Comparison of ENCODE assay signal across 15 cellular contexts in the genomic region with DNA sequence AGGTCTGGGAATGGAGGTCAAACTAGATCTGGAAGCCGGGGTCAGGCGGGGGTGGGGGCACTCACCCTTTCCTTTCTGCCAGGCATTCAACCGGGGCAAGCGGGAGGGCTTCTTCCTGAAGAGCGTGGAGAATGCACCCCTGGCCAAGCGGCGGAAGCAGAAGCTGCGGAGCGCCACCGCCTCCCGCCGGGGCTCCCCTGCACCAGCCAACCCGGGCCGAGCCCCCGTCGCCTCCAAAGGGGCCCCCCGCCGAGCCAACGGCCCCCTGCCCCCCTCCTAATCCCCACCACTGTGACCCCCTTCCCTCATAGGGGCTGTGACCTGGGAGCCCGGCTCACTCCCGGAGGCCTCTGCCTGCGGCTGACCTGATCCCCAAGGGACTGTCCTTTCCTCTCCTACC. TPM values are rescaled to one million over a fixed set of nuclear protein-coding genes. Genes with fewer than 3 reads are reported as not detected.
DNase-seq lines count a peak whose midpoint lies in the region; ATAC-seq and TF ChIP-seq lines count a peak whose summit lies in the region.
"Had no signal": no experiment of that assay in that cellular context is flagged by ENCODE, and none has a peak within 500 bp of the region (broad histone marks: within the 10 kb centered on the region; RNA-seq: fewer than 3 reads in every experiment).

No MANE protein-coding gene starts in this region.

- no peak overlapping the region for H2BK12ac ChIP-seq in neuronal stem cell (ENCODE audit: low read length)

- no peak overlapping the region for H3K18ac ChIP-seq in neuronal stem cell (ENCODE audit: low read length)

- H3K4me1 ChIP-seq in SK-N-SH (ENCODE audit: control insufficient read depth in 1 of 2, insufficient read depth in 2 of 2, low read depth in 1 of 2, low read length in 1 of 2): peaks cover 0 to 11% of the 10 kb centered on the region in 2 experiments; a peak in 1 of 4 replicates
- peaks cover 14 to 53% (median 42%) of the 10 kb centered on the region in 10 experiments for H3K4me1 ChIP-seq in BLaER1 treated with 17β-estradiol and CSF1 and Interleukin-3, amounts not matched to agents 10 nM and 100 nM
- H3K4me1 ChIP-seq in neuronal stem cell (ENCODE audit: control insufficient read depth in 2 of 2, insufficient read depth in 1 of 2, low read depth in 1 of 2, low read length in 2 of 2): no peaks in the 10 kb centered on the region
- H3K4me1 ChIP-seq in tibial nerve: no peaks in the 10 kb centered on the region

- POLR2A ChIA-PET in SK-N-SH (lab: Yijun Ruan, JAX) (interaction anchor here (1.5 kb wide), 1 partner anchor 12 kb away, joined by 5 read pairs; the partner anchor contains the start of gene RPS6KA4), WTC11 (lab: Charles Lee) (no interaction called here)

- no peaks in the 10 kb centered on the region for H4K20me1 ChIP-seq in SK-N-SH (ENCODE audit: insufficient read depth)
- peaks cover 0 to 13% (median 0%) of the 10 kb centered on the region in 11 experiments; a peak in 2 of 22 replicates for H4K20me1 ChIP-seq in BLaER1 treated with 17β-estradiol and CSF1 and Interleukin-3, amounts not matched to agents 10 nM and 100 nM

- no peaks in the 10 kb centered on the region for H3K9me3 ChIP-seq in SK-N-SH
- H3K9me3 ChIP-seq in BLaER1 treated with 17β-estradiol and CSF1 and Interleukin-3, amounts not matched to agents 10 nM and 100 nM (replicated peaks in 1 of 11): peaks cover 0 to 9% (median 5%) of the 10 kb centered on the region in 11 experiments; a peak in 7 of 22 replicates
- H3K9me3 ChIP-seq in neuronal stem cell (replicated peaks in 1 of 2; ENCODE audit: control insufficient read depth in 2 of 2, insufficient read depth in 1 of 2, low read depth in 1 of 2, low read length in 2 of 2): no peaks in the 10 kb centered on the region
- H3K9me3 ChIP-seq in tibial nerve: no peaks in the 10 kb centered on the region
- H3K9me3 ChIP-seq: Caco-2 had no signal

- H2BK15ac ChIP-seq in neuronal stem cell (ENCODE audit: low read length): no peak overlapping the region

- H3K79me2 ChIP-seq in SK-N-SH (ENCODE audit: insufficient read depth): no peaks in the 10 kb centered on the region

- H3K36me3 ChIP-seq in SK-N-SH (replicated peaks in 1 of 2; ENCODE audit: control insufficient read depth in 1 of 2, insufficient read depth in 2 of 2, low read length in 1 of 2) (peaks cover 3 to 24% of the 10 kb centered on the region in 2 experiments), H7 (replicated peaks; ENCODE audit: control insufficient read depth, insufficient read depth, low read length) (peaks cover 3% of the 10 kb centered on the region), neuronal stem cell (replicated peaks in 1 of 2; ENCODE audit: control insufficient read depth in 2 of 2, insufficient read depth in 2 of 2, low read length in 2 of 2) (peaks cover 8 to 35% of the 10 kb centered on the region in 2 donors), tibial nerve (peaks cover 0 to 57% (median 20%) of the 10 kb centered on the region in 3 donors)
- H3K36me3 ChIP-seq in BLaER1 treated with 17β-estradiol and CSF1 and Interleukin-3, amounts not matched to agents 10 nM and 100 nM: peaks cover 31 to 45% (median 42%) of the 10 kb centered on the region in 11 experiments

- no peak overlapping the region for H3K4ac ChIP-seq in neuronal stem cell (ENCODE audit: low read length)

- H3K27ac ChIP-seq in SK-N-SH (ENCODE audit: low read depth in 2 of 2, low read length in 1 of 2) (no peak overlapping the region), neuronal stem cell (replicated peaks; ENCODE audit: low read length) (no peak overlapping the region), tibial nerve (no peak overlapping the region)
- peak overlapping the region in 9 of 11 experiments; percentile 28 to 74 (median 60); a peak in 13 of 22 replicates for H3K27ac ChIP-seq in BLaER1 treated with 17β-estradiol and CSF1 and Interleukin-3, amounts not matched to agents 10 nM and 100 nM
- H3K27ac ChIP-seq: C4-2B, HL-60 had no signal

- TF ChIP-seq EP300 in SK-N-SH (IDR thresholded peaks at IDR 0.05; ENCODE audit: borderline replicate concordance in 1 of 2, low read depth in 1 of 2, low read length in 1 of 2): no peak
- no peak for TF ChIP-seq EP300 in tibial nerve (IDR thresholded peaks at IDR 0.05)

- no peak overlapping the region for H2AFZ ChIP-seq in SK-N-SH (ENCODE audit: low read depth)
- no peak overlapping the region for H2AFZ ChIP-seq in neuronal stem cell (ENCODE audit: low read length)

- H3K27ac Mint-ChIP-seq in WTC11: no peak overlapping the region
- H3K27ac Mint-ChIP-seq: B cell; CD4-positive, alpha-beta T cell; HFFc6 had no signal

- DNase-seq in SK-N-SH (peak; percentile 36), H7 (peak; percentile 87), WTC11 (ENCODE audit: low spot score) (no peak), neuronal stem cell (ENCODE audit: low spot score) (no peak), Ammon's horn (ENCODE audit: low spot score) (no peak), tibial nerve (ENCODE audit: low spot score in 2 of 2) (no peak)
- DNase-seq: Caco-2; CD4-positive, alpha-beta T cell; HFFc6 had no signal

- 99% methylated on average over 21 of the region's 22 CpGs for WGBS in SK-N-SH (ENCODE audit: low lambda C conversion rate)
- no CpG with 5 or more reads among the region's 22 CpGs for WGBS in neuronal stem cell (ENCODE audit: extremely low coverage in 2 of 2, insufficient read length in 2 of 2, insufficient replicate concordance in 1 of 2), 2 donors
- WGBS in tibial nerve, 2 donors: 80 to 82% methylated on average over 10 to 22 of the region's 22 CpGs

- H3K9ac ChIP-seq in SK-N-SH (no peak overlapping the region), neuronal stem cell (ENCODE audit: low read depth, low read length, poor library complexity) (no peak overlapping the region)
- peak overlapping the region in 9 of 11 experiments; percentile 21 to 66 (median 59); a peak in 15 of 22 replicates for H3K9ac ChIP-seq in BLaER1 treated with 17β-estradiol and CSF1 and Interleukin-3, amounts not matched to agents 10 nM and 100 nM

- H2BK5ac ChIP-seq in neuronal stem cell (ENCODE audit: low read length): no peak overlapping the region

- H3F3A ChIP-seq in SK-N-SH (replicated peaks; ENCODE audit: insufficient read depth): peaks cover 10% of the 10 kb centered on the region

- peaks cover 16% of the 10 kb centered on the region for H3K36me3 Mint-ChIP-seq in WTC11

- CTCF ChIA-PET in SK-N-SH (lab: Yijun Ruan, JAX) (no interaction called here), WTC11 (lab: Charles Lee) (interaction anchor here (1.6 to 12.8 kb wide), 4 partner anchors 16 to 78 kb away, joined by 5 to 140 read pairs (median 21); no protein-coding TSS in a partner anchor)

- H3K4me3 Mint-ChIP-seq in WTC11: no peak overlapping the region
- H3K4me3 Mint-ChIP-seq: B cell; CD4-positive, alpha-beta T cell; HFFc6 had no signal

- no peak for TF ChIP-seq CTCF in SK-N-SH (IDR thresholded peaks at IDR 0.05)
- TF ChIP-seq CTCF in WTC11 (IDR thresholded peaks at IDR 0.05): no peak
- TF ChIP-seq CTCF in tibial nerve (IDR thresholded peaks at IDR 0.05): no peak

- no peak overlapping the region for H3K23ac ChIP-seq in neuronal stem cell (ENCODE audit: low read depth, low read length, poor library complexity)

- no peaks in the 10 kb centered on the region for H3K9me2 ChIP-seq in SK-N-SH

- TF ChIP-seq RAD21 in SK-N-SH (IDR thresholded peaks at IDR 0.05; ENCODE audit: low read length): no peak

- no peaks in the 10 kb centered on the region for H3K27me3 Mint-ChIP-seq in WTC11 (ENCODE audit: low read depth)
- H3K27me3 Mint-ChIP-seq: B cell; CD4-positive, alpha-beta T cell had no signal

- H2AK5ac ChIP-seq in neuronal stem cell (ENCODE audit: low read depth, low read length): no peak overlapping the region

- no peaks in the 10 kb centered on the region for H3K9me3 Mint-ChIP-seq in WTC11
- H3K9me3 Mint-ChIP-seq: CD4-positive, alpha-beta T cell; HFFc6 had no signal

- no peak overlapping the region for H2BK120ac ChIP-seq in neuronal stem cell (ENCODE audit: low read depth, low read length)

- H3K79me1 ChIP-seq in neuronal stem cell (ENCODE audit: low read depth, low read length): peaks cover 1% of the 10 kb centered on the region

- H4K8ac ChIP-seq in neuronal stem cell (ENCODE audit: low read depth, low read length): no peak overlapping the region

- no peak overlapping the region for H4K91ac ChIP-seq in neuronal stem cell (ENCODE audit: low read depth, low read length, poor library complexity)

- no peaks in the 10 kb centered on the region for H3K27me3 ChIP-seq in SK-N-SH (ENCODE audit: insufficient read depth)
- H3K27me3 ChIP-seq in BLaER1 treated with 17β-estradiol and CSF1 and Interleukin-3, amounts not matched to agents 10 nM and 100 nM: no peaks in the 10 kb centered on the region
- H3K27me3 ChIP-seq in H7 (ENCODE audit: control insufficient read depth, insufficient read depth, low read length): no peaks in the 10 kb centered on the region
- H3K27me3 ChIP-seq in neuronal stem cell (ENCODE audit: control insufficient read depth in 3 of 3, insufficient read depth in 3 of 3, low read depth in 1 of 3, low read length in 3 of 3): no peaks in the 10 kb centered on the region
- no peaks in the 10 kb centered on the region for H3K27me3 ChIP-seq in tibial nerve

- peaks cover 11% of the 10 kb centered on the region for H3K4me1 Mint-ChIP-seq in WTC11

- no peak for TF ChIP-seq POLR2A in tibial nerve (IDR thresholded peaks at IDR 0.05)

- H3K4me3 ChIP-seq in SK-N-SH (ENCODE audit: low read depth in 2 of 2, low read length in 1 of 2): no peak overlapping the region
- peak overlapping the region in 6 of 10 experiments; percentile 25 to 41 (median 36); a peak in 8 of 20 replicates for H3K4me3 ChIP-seq in BLaER1 treated with 17β-estradiol and CSF1 and Interleukin-3, amounts not matched to agents 10 nM and 100 nM
- no peak overlapping the region for H3K4me3 ChIP-seq in H7 (ENCODE audit: insufficient read depth, low read depth, low read length)
- H3K4me3 ChIP-seq in neuronal stem cell (ENCODE audit: low read length in 2 of 2): no peak overlapping the region
- H3K4me3 ChIP-seq in tibial nerve: no peak overlapping the region

- H3K14ac ChIP-seq in neuronal stem cell (ENCODE audit: low read length): no peak overlapping the region

- H3K4me2 ChIP-seq in SK-N-SH (no peak overlapping the region), neuronal stem cell (ENCODE audit: insufficient read depth, low read length, poor library complexity, severe bottlenecking) (no peak overlapping the region)
- peak overlapping the region; percentile 69 to 97 (median 87) for H3K4me2 ChIP-seq in BLaER1 treated with 17β-estradiol and CSF1 and Interleukin-3, amounts not matched to agents 10 nM and 100 nM

- ATAC-seq in SK-N-SH treated with all-trans-retinoic acid at 6 μM for 48 hours (no peak), WTC11 (no peak)
- ATAC-seq: HCT116 had no signal

RNA-seq across cellular contexts. Expression of gene RPS6KA4, which starts 12.2 kb away (rescaled TPM):
- 43.4 and 44.7 TPM in 2 replicates for polyA plus RNA-seq in SK-N-SH (2012; rRNA removed)
- 15.4 and 27.8 TPM in 2 replicates for polyA plus RNA-seq in SK-N-SH (2012; cell fraction: cytosol; rRNA removed)
- polyA plus RNA-seq in SK-N-SH (2012; cell fraction: nucleus; rRNA removed): 86.8 and 120 TPM in 2 replicates
- 16.0 and 17.6 TPM in 2 replicates for total RNA-seq in H7 (2014; rRNA removed; shearing (Covaris generic))
- total RNA-seq in WTC11 (2021) (16.8 to 18.3 TPM (median 18.3 TPM) in 3 replicates), tibial nerve (10 to 100 TPM; 23.7 to 34.3 (median 26.2) TPM)
- polyA plus RNA-seq in neuronal stem cell (2013, experiment 1 of 2): 5.7 TPM
- polyA plus RNA-seq in neuronal stem cell (2013, experiment 2 of 2): 5.0 TPM

RNA-seq across cellular contexts. Expression of gene CCDC88B, which starts 31.2 kb away (rescaled TPM):
- 2.4 and 3.4 TPM in 2 replicates for polyA plus RNA-seq in SK-N-SH (2012; rRNA removed)
- 1.3 and 2.7 TPM in 2 replicates for polyA plus RNA-seq in SK-N-SH (2012; cell fraction: cytosol; rRNA removed)
- 1.5 and 4.3 TPM in 2 replicates for polyA plus RNA-seq in SK-N-SH (2012; cell fraction: nucleus; rRNA removed)
- 7.7 and 9.9 TPM in 2 replicates for total RNA-seq in H7 (2014; rRNA removed; shearing (Covaris generic))
- total RNA-seq in WTC11 (2021) (17.0 to 22.0 TPM (median 19.9 TPM) in 3 replicates), tibial nerve (10 to 100 TPM in 3 of 4 donors, 1 to 10 TPM in 1; 6.9 to 48.0 (median 14.4) TPM)
- 4.0 TPM for polyA plus RNA-seq in neuronal stem cell (2013, experiment 1 of 2)
- 4.5 TPM for polyA plus RNA-seq in neuronal stem cell (2013, experiment 2 of 2)

RNA-seq across cellular contexts. Expression of gene PRDX5, which starts 53.3 kb away (rescaled TPM):
- polyA plus RNA-seq in SK-N-SH (2012; rRNA removed): 875 and 1,000 TPM in 2 replicates
- polyA plus RNA-seq in SK-N-SH (2012; cell fraction: cytosol; rRNA removed): 911 and 944 TPM in 2 replicates
- polyA plus RNA-seq in SK-N-SH (2012; cell fraction: nucleus; rRNA removed): 283 and 326 TPM in 2 replicates
- total RNA-seq in H7 (2014; rRNA removed; shearing (Covaris generic)): 272 and 303 TPM in 2 replicates
- total RNA-seq in WTC11 (2021) (255 to 293 TPM (median 282 TPM) in 3 replicates), tibial nerve (100 to 1,000 TPM; 142 to 246 (median 204) TPM)
- 142 TPM for polyA plus RNA-seq in neuronal stem cell (2013, experiment 1 of 2)
- polyA plus RNA-seq in neuronal stem cell (2013, experiment 2 of 2): 136 TPM

RNA-seq across cellular contexts. Expression of gene TRMT112, which starts 53.8 kb away (rescaled TPM):
- polyA plus RNA-seq in SK-N-SH (2012; rRNA removed): 649 and 699 TPM in 2 replicates
- polyA plus RNA-seq in SK-N-SH (2012; cell fraction: cytosol; rRNA removed): 528 and 601 TPM in 2 replicates
- polyA plus RNA-seq in SK-N-SH (2012; cell fraction: nucleus; rRNA removed): 225 and 384 TPM in 2 replicates
- 261 and 314 TPM in 2 replicates for total RNA-seq in H7 (2014; rRNA removed; shearing (Covaris generic))
- total RNA-seq in WTC11 (2021) (285 to 321 TPM (median 314 TPM) in 3 replicates), tibial nerve (100 to 1,000 TPM; 290 to 381 (median 327) TPM)
- 529 TPM for polyA plus RNA-seq in neuronal stem cell (2013, experiment 1 of 2)
- polyA plus RNA-seq in neuronal stem cell (2013, experiment 2 of 2): 505 TPM

Comparison
In these comparisons a context has a peak if more than half of its experiments do, and no peak if none do; other contexts are left out.
1. DNase-seq: peak in SK-N-SH (single experiment) and H7 (single experiment); none in WTC11 (single experiment), neuronal stem cell (single experiment), Ammon's horn (single experiment) and tibial nerve (0 of 2).
2. H3K27ac ChIP-seq: peak in BLaER1 treated with 17β-estradiol and CSF1 and Interleukin-3, amounts not matched to agents 10 nM and 100 nM (9 of 11); none in SK-N-SH (0 of 2), neuronal stem cell (single experiment) and tibial nerve (0 of 4).
3. H3K4me2 ChIP-seq: peak in BLaER1 treated with 17β-estradiol and CSF1 and Interleukin-3, amounts not matched to agents 10 nM and 100 nM (11 of 11); none in SK-N-SH (single experiment) and neuronal stem cell (single experiment).
4. H3K4me3 ChIP-seq: peak in BLaER1 treated with 17β-estradiol and CSF1 and Interleukin-3, amounts not matched to agents 10 nM and 100 nM (6 of 10); none in SK-N-SH (0 of 2), H7 (single experiment), neuronal stem cell (0 of 2) and tibial nerve (0 of 4).
5. H3K9ac ChIP-seq: peak in BLaER1 treated with 17β-estradiol and CSF1 and Interleukin-3, amounts not matched to agents 10 nM and 100 nM (9 of 11); none in SK-N-SH (single experiment) and neuronal stem cell (single experiment).